Comparison of ENCODE assay signal across 1 cellular context in the genomic region with DNA sequence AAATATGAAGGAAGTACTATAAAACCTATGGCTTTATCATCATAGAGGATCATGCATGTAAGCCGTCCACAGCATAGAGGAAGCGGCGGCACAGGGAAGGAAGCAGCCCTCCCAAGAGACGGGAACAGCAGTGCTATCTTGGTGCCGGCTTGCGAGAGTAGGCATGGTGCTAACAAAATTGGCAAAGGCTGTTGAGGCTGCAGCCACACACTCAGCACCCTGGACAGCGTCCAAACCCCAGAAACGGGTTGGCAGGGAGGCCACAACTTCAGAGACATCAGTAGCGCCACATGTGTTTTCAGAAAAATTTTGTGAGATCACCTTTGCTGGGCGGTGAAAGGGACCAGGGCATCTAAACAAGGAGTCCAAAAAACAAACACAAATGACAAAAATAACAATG.
TF ChIP-seq lines count a peak whose summit lies in the region.

No MANE protein-coding gene starts in this region.

TF ChIP-seq in GM12878, 131 proteins besides CTCF, POLR2A, EP300 and RAD21 (continued from another document):
- TF ChIP-seq MTA3 (IDR thresholded peaks at IDR 0.05; ENCODE audit: borderline replicate concordance, low read length) (no peak), WRNIP1 (IDR thresholded peaks at IDR 0.05; ENCODE audit: borderline replicate concordance, low read depth, low read length) (no peak), ETV6 (conservative IDR thresholded peaks at IDR 0.05 in 1 of 2, IDR thresholded peaks at IDR 0.05 in 1 of 2; ENCODE audit: borderline replicate concordance in 1 of 2, low read depth in 1 of 2) (no peak)
